In the genomic region with DNA sequence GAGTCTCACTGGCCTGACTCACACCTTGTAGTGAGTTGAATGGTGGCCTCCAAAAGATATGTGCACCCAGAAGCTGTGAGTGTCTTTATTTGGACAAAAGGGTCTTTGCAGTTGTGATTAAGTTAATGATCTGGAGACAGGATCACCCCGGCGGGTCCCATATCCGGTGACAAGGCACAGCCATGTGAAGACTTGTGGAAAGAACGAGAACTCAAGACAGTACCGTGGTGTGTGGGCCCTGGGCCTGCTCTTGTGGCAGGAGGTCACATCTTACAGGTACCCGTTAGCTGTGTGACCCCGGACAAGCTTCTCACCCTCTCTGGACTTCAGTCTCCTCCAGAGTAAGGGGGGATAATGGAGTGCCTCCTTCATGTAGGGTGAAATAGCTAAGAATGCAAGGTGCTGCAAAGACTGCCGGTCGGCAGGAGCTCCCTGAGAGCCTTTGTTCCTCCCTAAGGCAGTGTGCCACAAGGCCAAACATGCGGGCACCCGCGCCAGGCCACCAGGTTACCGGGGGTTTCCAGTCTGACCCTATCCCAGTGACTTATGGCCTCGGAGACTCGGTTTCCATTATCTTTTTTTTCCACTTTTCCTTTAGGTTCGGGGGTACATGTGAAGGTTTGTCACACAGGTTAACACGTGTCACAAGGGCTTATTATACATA, we compare ENCODE assay signal across 26 cellular contexts. TPM values are rescaled to one million over a fixed set of nuclear protein-coding genes. Genes with fewer than 3 reads are reported as not detected.
"Had no signal": no experiment of that assay in that cellular context is flagged by ENCODE, and none has a peak within 500 bp of the region (broad histone marks: within the 10 kb centered on the region; RNA-seq: fewer than 3 reads in every experiment).

No MANE protein-coding gene starts in this region.

- H3K27me3 Mint-ChIP-seq: dendritic cell treated with granulocyte-macrophage colony-stimulating factor and Interleukin-4, amounts not matched to agents 40 ng/mL and 50 ng/mL, for 4 days had no signal

- H3K36me3 ChIP-seq: colonic mucosa, esophagus squamous epithelium, gastrocnemius medialis, heart right ventricle, left lung, lower lobe of right lung had no signal

- ATAC-seq: effector memory CD8-positive, alpha-beta T cell; esophagus mucosa; gastrocnemius medialis; heart right ventricle; left cardiac atrium; left lung; left ventricle myocardium superior; lower lobe of right lung had no signal

- H3K9me3 Mint-ChIP-seq: dendritic cell treated with granulocyte-macrophage colony-stimulating factor and Interleukin-4, amounts not matched to agents 40 ng/mL and 50 ng/mL, for 4 days had no signal

- H3K27ac ChIP-seq: colonic mucosa, epithelial cell of prostate, esophagus squamous epithelium, gastrocnemius medialis, heart right ventricle, left lung, lower lobe of right lung had no signal

- H3K4me3 ChIP-seq: colonic mucosa, esophagus squamous epithelium, gastrocnemius medialis, heart right ventricle, left lung, lower lobe of right lung had no signal

- H3K4me1 Mint-ChIP-seq: endodermal cell had no signal

- H3K9me3 ChIP-seq: colonic mucosa, esophagus squamous epithelium, gastrocnemius medialis, lower lobe of right lung had no signal

- H3K4me1 ChIP-seq: colonic mucosa, esophagus squamous epithelium, gastrocnemius medialis, heart right ventricle, left lung, lower lobe of right lung had no signal

- DNase-seq: colonic mucosa; cortex of kidney; effector CD8-positive, alpha-beta T cell; effector memory CD8-positive, alpha-beta T cell; endodermal cell; erythroblast; esophagus squamous epithelium; foreskin fibroblast; foreskin melanocyte; gastrocnemius medialis; glutamatergic neuron; head of caudate nucleus; heart right ventricle; hippocampal formation; left cardiac atrium; left lung; left ventricle myocardium superior; lower lobe of right lung; mesenchymal stem cell; midbrain had no signal

- H3K4me3 Mint-ChIP-seq: dendritic cell treated with granulocyte-macrophage colony-stimulating factor and Interleukin-4, amounts not matched to agents 40 ng/mL and 50 ng/mL, for 4 days; effector memory CD8-positive, alpha-beta T cell; endodermal cell had no signal

- H3K27me3 ChIP-seq: colonic mucosa had no signal

- FAIRE-seq: endometrium, islet of Langerhans, keratinocyte had no signal

- H3K27ac Mint-ChIP-seq: dendritic cell treated with granulocyte-macrophage colony-stimulating factor and Interleukin-4, amounts not matched to agents 40 ng/mL and 50 ng/mL, for 4 days; effector memory CD8-positive, alpha-beta T cell; endodermal cell had no signal

RNA-seq across cellular contexts. Expression of a gene that starts 39.2 kb away (rescaled TPM):
- total RNA-seq: esophagus mucosa, left ventricle myocardium superior had no signal
